Comparison of ENCODE assay signal across 1 cellular context in the genomic region with DNA sequence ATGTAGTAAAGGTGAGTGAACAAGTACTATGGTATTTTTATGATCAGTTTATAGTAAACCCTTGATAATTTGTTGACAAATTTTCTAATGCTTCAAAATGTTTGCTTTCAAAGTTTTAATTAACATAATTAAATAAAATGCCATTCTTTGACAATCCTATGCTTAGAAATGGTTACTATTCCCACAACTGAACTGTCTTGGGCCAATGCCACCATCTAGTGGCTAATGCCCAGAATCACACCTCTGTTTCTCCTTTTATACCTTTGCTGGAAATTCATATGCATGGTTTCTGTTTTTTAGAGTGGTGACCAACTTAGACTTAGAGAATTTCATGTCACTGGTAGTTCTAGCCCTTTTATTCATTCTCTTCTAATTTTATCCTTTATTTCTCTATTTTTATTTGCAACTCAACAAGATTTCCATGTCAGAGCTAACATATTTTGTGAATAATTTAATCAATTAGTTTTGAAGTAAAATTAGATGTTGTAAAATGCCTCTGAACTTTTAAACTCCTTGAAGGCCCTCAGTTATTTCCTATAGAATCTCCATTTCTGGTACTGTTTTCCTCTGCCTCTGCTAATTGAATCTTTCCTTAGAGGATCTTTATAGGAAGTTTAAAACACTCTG.
TF ChIP-seq lines count a peak whose summit lies in the region.

No MANE protein-coding gene starts in this region.

TF ChIP-seq in K562, 482 proteins besides CTCF, POLR2A, EP300 and RAD21 (continued from another document):
- TF ChIP-seq SMC3 (conservative IDR thresholded peaks at IDR 0.05; ENCODE audit: insufficient read depth, low read depth, low read length): peak; percentile 70; the same call in 1 of the 2 replicates
- TF ChIP-seq, protein P1, sequence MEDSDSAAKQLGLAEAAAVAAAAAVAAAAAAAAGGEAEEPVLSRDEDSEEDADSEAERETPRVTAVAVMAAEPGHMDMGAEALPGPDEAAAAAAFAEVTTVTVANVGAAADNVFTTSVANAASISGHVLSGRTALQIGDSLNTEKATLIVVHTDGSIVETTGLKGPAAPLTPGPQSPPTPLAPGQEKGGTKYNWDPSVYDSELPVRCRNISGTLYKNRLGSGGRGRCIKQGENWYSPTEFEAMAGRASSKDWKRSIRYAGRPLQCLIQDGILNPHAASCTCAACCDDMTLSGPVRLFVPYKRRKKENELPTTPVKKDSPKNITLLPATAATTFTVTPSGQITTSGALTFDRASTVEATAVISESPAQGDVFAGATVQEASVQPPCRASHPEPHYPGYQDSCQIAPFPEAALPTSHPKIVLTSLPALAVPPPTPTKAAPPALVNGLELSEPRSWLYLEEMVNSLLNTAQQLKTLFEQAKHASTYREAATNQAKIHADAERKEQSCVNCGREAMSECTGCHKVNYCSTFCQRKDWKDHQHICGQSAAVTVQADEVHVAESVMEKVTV (CRISPR knock-in tag; IDR thresholded peaks at IDR 0.05): peak; percentile 87
